20 cellular contexts compared by ENCODE assay signal in genomic region chr10:49426490-49427360, GRCh38. TPM values are rescaled to one million over a fixed set of nuclear protein-coding genes. Genes with fewer than 3 reads are reported as not detected.
"Had no signal": no experiment of that assay in that cellular context is flagged by ENCODE, and none has a peak within 500 bp of the region (broad histone marks: within the 10 kb centered on the region; RNA-seq: fewer than 3 reads in every experiment).

No MANE protein-coding gene starts in this region.

- H3K36me3 Mint-ChIP-seq: brain; natural killer cell; stimulated activated effector memory CD8-positive, alpha-beta T cell treated with anti-CD3 and anti-CD28 coated beads, Interleukin-12 subunit alpha, Interleukin-12 subunit beta, amount 100 ng/mL, for 72 hours had no signal

- H3K9me3 Mint-ChIP-seq: stimulated activated effector memory CD8-positive, alpha-beta T cell treated with anti-CD3 and anti-CD28 coated beads, Interleukin-12 subunit alpha, Interleukin-12 subunit beta, amount 100 ng/mL, for 72 hours; T-helper 1 cell treated with Interleukin-12 subunit alpha and Interleukin-12 subunit beta and Interleukin-4 antibody, amounts not matched to agents 30 μg/mL and 1 μg/mL, for 36 hours had no signal

- H3K4me3 Mint-ChIP-seq: activated CD8-positive, alpha-beta T cell treated with anti-CD3 and anti-CD28 coated beads for 36 hours; brain; dendritic cell treated with granulocyte-macrophage colony-stimulating factor and Interleukin-4, amounts not matched to agents 40 ng/mL and 50 ng/mL, for 4 days; natural killer cell; stimulated activated effector memory CD8-positive, alpha-beta T cell treated with anti-CD3 and anti-CD28 coated beads, Interleukin-12 subunit alpha, Interleukin-12 subunit beta, amount 100 ng/mL, for 72 hours; T-helper 1 cell treated with Interleukin-12 subunit alpha and Interleukin-12 subunit beta and Interleukin-4 antibody, amounts not matched to agents 30 μg/mL and 1 μg/mL, for 36 hours; WTC11 had no signal

- H3K4me1 Mint-ChIP-seq: brain; natural killer cell; stimulated activated effector memory CD8-positive, alpha-beta T cell treated with anti-CD3 and anti-CD28 coated beads, Interleukin-12 subunit alpha, Interleukin-12 subunit beta, amount 100 ng/mL, for 72 hours; WTC11 had no signal

- H3K27ac ChIP-seq: epithelial cell of prostate had no signal

- ATAC-seq: activated CD8-positive, alpha-beta T cell treated with anti-CD3 and anti-CD28 coated beads for 36 hours; activated naive CD4-positive, alpha-beta T cell treated with anti-CD3 and anti-CD28 coated beads, Interleukin-2, amount 50 U/mL, for 72 hours; left ventricle myocardium superior; natural killer cell; stimulated activated effector memory CD8-positive, alpha-beta T cell treated with anti-CD3 and anti-CD28 coated beads, Interleukin-12 subunit alpha, Interleukin-12 subunit beta, amount 100 ng/mL, for 72 hours; WTC11 had no signal

- DNase-seq: activated CD4-positive, alpha-beta T cell treated with anti-CD3 and anti-CD28 coated beads for 4 hours; activated CD8-positive, alpha-beta T cell treated with anti-CD3 and anti-CD28 coated beads for 36 hours; activated gamma-delta T cell; activated T-cell treated with anti-CD3 and anti-CD28 coated beads, Interleukin-2, amount 50 U/mL, for 48 hours; amygdala; cerebellar nuclear complex; effector memory CD4-positive, alpha-beta T cell; kidney; left ventricle myocardium superior; mesenchymal stem cell; natural killer cell; retina had no signal

- H3K27ac Mint-ChIP-seq: activated CD8-positive, alpha-beta T cell treated with anti-CD3 and anti-CD28 coated beads for 36 hours; activated naive CD4-positive, alpha-beta T cell treated with anti-CD3 and anti-CD28 coated beads, Interleukin-2, amount 50 U/mL, for 72 hours; brain; dendritic cell treated with granulocyte-macrophage colony-stimulating factor and Interleukin-4, amounts not matched to agents 40 ng/mL and 50 ng/mL, for 4 days; natural killer cell; stimulated activated effector memory CD8-positive, alpha-beta T cell treated with anti-CD3 and anti-CD28 coated beads, Interleukin-12 subunit alpha, Interleukin-12 subunit beta, amount 100 ng/mL, for 72 hours; T-helper 1 cell treated with Interleukin-12 subunit alpha and Interleukin-12 subunit beta and Interleukin-4 antibody, amounts not matched to agents 30 μg/mL and 1 μg/mL, for 36 hours; WTC11 had no signal

RNA-seq across cellular contexts. Expression of gene DRGX, which starts 30.8 kb away (rescaled TPM):
- total RNA-seq: activated CD8-positive, alpha-beta T cell treated with anti-CD3 and anti-CD28 coated beads for 36 hours; activated naive CD4-positive, alpha-beta T cell treated with anti-CD3 and anti-CD28 coated beads, Interleukin-2, amount 50 U/mL, for 72 hours; kidney; left ventricle myocardium superior; mucosa of gallbladder; natural killer cell; WTC11 had no signal
